Comparison of ENCODE assay signal across 1 cellular context in genomic region chr5:41924872-41925554, GRCh38.
TF ChIP-seq lines count a peak whose summit lies in the region.

Gene FBXO4, plus strand, starts transcription at chr5:41925281. Its CDS starts 29 bp downstream, at chr5:41925310.

TF ChIP-seq in HepG2, 621 proteins besides CTCF, POLR2A, EP300 and RAD21 (continued from another document and continues in another):
- TF ChIP-seq AGO1 (IDR thresholded peaks at IDR 0.05; ENCODE audit: low read depth, low read length, poor library complexity, severe bottlenecking) (no peak), CREB1 (IDR thresholded peaks at IDR 0.05) (peak; percentile 80), CREB1 (CRISPR knock-in tag; IDR thresholded peaks at IDR 0.05) (no peak; the same call in 1 of the 2 replicates), SRSF4 (IDR thresholded peaks at IDR 0.05; ENCODE audit: low read depth, low read length, poor library complexity, severe bottlenecking) (no peak), ZNF546 (CRISPR knock-in tag; conservative IDR thresholded peaks at IDR 0.05) (peak; percentile 72; the same call in 1 of the 2 replicates), BRF2 (CRISPR knock-in tag; IDR thresholded peaks at IDR 0.05) (0 out of 2 replicates have a peak, but pooled peaks have one; percentile 74), RFXANK (CRISPR knock-in tag; IDR thresholded peaks at IDR 0.05) (no peak; the same call in 1 of the 2 replicates), ZBTB44 (CRISPR knock-in tag; IDR thresholded peaks at IDR 0.05) (no peak; the same call in 1 of the 2 replicates), ZNF263 (CRISPR knock-in tag; IDR thresholded peaks at IDR 0.05) (peak; percentile 65), ZNF550 (CRISPR knock-in tag; IDR thresholded peaks at IDR 0.05; ENCODE audit: borderline replicate concordance) (peak; percentile 46; the same call in 1 of the 2 replicates), ZNF484 (CRISPR knock-in tag; IDR thresholded peaks at IDR 0.05; ENCODE audit: borderline replicate concordance, low read depth) (no peak), ATF7-NPFF (CRISPR knock-in tag; IDR thresholded peaks at IDR 0.05; ENCODE audit: low read depth) (peak; percentile 92), ZNF720 (CRISPR knock-in tag; IDR thresholded peaks at IDR 0.05) (0 out of 2 replicates have a peak, but pooled peaks have one; percentile 18), ZNF737 (CRISPR knock-in tag; IDR thresholded peaks at IDR 0.05; ENCODE audit: borderline replicate concordance) (no peak), ZNF354B (CRISPR knock-in tag; IDR thresholded peaks at IDR 0.05) (no peak), MBNL3 (CRISPR knock-in tag; conservative IDR thresholded peaks at IDR 0.05) (no peak), SUZ12 (IDR thresholded peaks at IDR 0.05; ENCODE audit: low read depth, low read length) (no peak), MZF1 (CRISPR knock-in tag; IDR thresholded peaks at IDR 0.05; ENCODE audit: borderline replicate concordance) (no peak), ARID3A (IDR thresholded peaks at IDR 0.05; ENCODE audit: low read depth, low read length) (no peak), GMEB1 (CRISPR knock-in tag; IDR thresholded peaks at IDR 0.05; ENCODE audit: borderline replicate concordance) (peak; percentile 91), ZNF790 (CRISPR knock-in tag; IDR thresholded peaks at IDR 0.05; ENCODE audit: borderline replicate concordance) (peak; percentile 76; the same call in 1 of the 2 replicates), NPAS2 (CRISPR knock-in tag; IDR thresholded peaks at IDR 0.05; ENCODE audit: borderline replicate concordance) (no peak), GFI1 (CRISPR knock-in tag; IDR thresholded peaks at IDR 0.05; ENCODE audit: borderline replicate concordance) (no peak; the same call in 1 of the 2 replicates), ZNF101 (CRISPR knock-in tag; IDR thresholded peaks at IDR 0.05; ENCODE audit: borderline replicate concordance, low read depth) (no peak; the same call in 1 of the 2 replicates), ZNF678 (CRISPR knock-in tag; IDR thresholded peaks at IDR 0.05) (no peak; the same call in 1 of the 2 replicates), ZNF232 (CRISPR knock-in tag; IDR thresholded peaks at IDR 0.05; ENCODE audit: borderline replicate concordance) (peak; percentile 85), PHF21A (CRISPR knock-in tag; IDR thresholded peaks at IDR 0.05) (no peak), ZNF674 (CRISPR knock-in tag; IDR thresholded peaks at IDR 0.05; ENCODE audit: low read depth) (0 out of 2 replicates have a peak, but pooled peaks have one; percentile 39), CHD4 (IDR thresholded peaks at IDR 0.05; ENCODE audit: borderline replicate concordance, low read length) (no peak), ZNF816 (CRISPR knock-in tag; IDR thresholded peaks at IDR 0.05; ENCODE audit: borderline replicate concordance) (peak; percentile 64; the same call in 1 of the 2 replicates), BATF2 (CRISPR knock-in tag; IDR thresholded peaks at IDR 0.05) (0 out of 2 replicates have a peak, but pooled peaks have one; percentile 67), ZXDC (CRISPR knock-in tag; IDR thresholded peaks at IDR 0.05) (peak; percentile 67; the same call in 1 of the 2 replicates), ZNF580 (CRISPR knock-in tag; IDR thresholded peaks at IDR 0.05; ENCODE audit: borderline replicate concordance, low read depth) (no peak), SIN3A (IDR thresholded peaks at IDR 0.05; ENCODE audit: borderline replicate concordance, low read depth, low read length) (no peak), ZNF781 (CRISPR knock-in tag; IDR thresholded peaks at IDR 0.05; ENCODE audit: borderline replicate concordance, not compliant biosample characterization) (peak; percentile 44), ZNF543 (CRISPR knock-in tag; IDR thresholded peaks at IDR 0.05) (peak; percentile 72; the same call in 1 of the 2 replicates), STAT6 (CRISPR knock-in tag; IDR thresholded peaks at IDR 0.05; ENCODE audit: borderline replicate concordance) (no peak; the same call in 1 of the 2 replicates), KDM1A (CRISPR knock-in tag; IDR thresholded peaks at IDR 0.05) (peak; percentile 42; the same call in 1 of the 2 replicates), BCLAF1 (IDR thresholded peaks at IDR 0.05) (no peak), ZNF512 (CRISPR knock-in tag; IDR thresholded peaks at IDR 0.05) (no peak)
